Comparison of ENCODE assay signal across 1 cellular context in genomic region chr6:44263357-44264100, GRCh38.
TF ChIP-seq lines count a peak whose summit lies in the region.

No MANE protein-coding gene starts in this region.

TF ChIP-seq in K562, 482 proteins besides CTCF, POLR2A, EP300 and RAD21 (continues in another document):
- TF ChIP-seq ZFX (CRISPR knock-in tag; IDR thresholded peaks at IDR 0.05) (peak; percentile 26; the same call in 1 of the 2 replicates), SPI1 (IDR thresholded peaks at IDR 0.05; ENCODE audit: borderline replicate concordance, low read depth, low read length) (peak; percentile 92), ZNF263 (CRISPR knock-in tag; IDR thresholded peaks at IDR 0.05; ENCODE audit: borderline replicate concordance) (peak; percentile 8; the same call in 1 of the 2 replicates), ZNF780A (CRISPR knock-in tag; IDR thresholded peaks at IDR 0.05) (peak; percentile 15; the same call in 1 of the 2 replicates), HES1 (IDR thresholded peaks at IDR 0.05; ENCODE audit: low read depth) (no peak), POU5F1 (IDR thresholded peaks at IDR 0.05; ENCODE audit: borderline replicate concordance, low read depth, low read length, partially characterized antibody) (no peak), GTF2F1 (IDR thresholded peaks at IDR 0.05; ENCODE audit: low read depth, low read length) (no peak), YY1 (IDR thresholded peaks at IDR 0.05; ENCODE audit: borderline replicate concordance in 1 of 3, control insufficient read depth in 1 of 3, extremely low read depth in 1 of 3, insufficient read depth in 3 of 3, insufficient read length in 1 of 3, insufficient replicate concordance in 2 of 3, low read depth in 1 of 3, low read length in 2 of 3) (no peak), AFF1 (IDR thresholded peaks at IDR 0.05; ENCODE audit: low read depth in 1 of 2, partially characterized antibody in 2 of 2) (no peak), MTA1 (IDR thresholded peaks at IDR 0.05; ENCODE audit: borderline replicate concordance) (no peak), ELF1 (tag; IDR thresholded peaks at IDR 0.05) (peak; percentile 25; the same call in 1 of the 2 replicates), NFYB (IDR thresholded peaks at IDR 0.05; ENCODE audit: extremely low read depth, insufficient read length) (no peak), NELFE (IDR thresholded peaks at IDR 0.05; ENCODE audit: insufficient read depth, insufficient read length) (no peak), EGR1 (conservative IDR thresholded peaks at IDR 0.05) (0 out of 2 replicates have a peak, but pooled peaks have one; percentile 16), POLR2AphosphoS2 (IDR thresholded peaks at IDR 0.05; ENCODE audit: low read length) (no peak), ETV6 (IDR thresholded peaks at IDR 0.05; ENCODE audit: borderline replicate concordance in 1 of 2, low read depth in 2 of 2, low read length in 1 of 2) (peak; percentile 65 to 85; a peak in 2 of 4 replicates), ETV6 (CRISPR knock-in tag; IDR thresholded peaks at IDR 0.05; ENCODE audit: borderline replicate concordance) (no peak), PRDM10 (IDR thresholded peaks at IDR 0.05; ENCODE audit: partially characterized antibody) (no peak), KLF16 (IDR thresholded peaks at IDR 0.05) (no peak), PHB (CRISPR knock-in tag; IDR thresholded peaks at IDR 0.05) (0 out of 2 replicates have a peak, but pooled peaks have one; percentile 25)
- TF ChIP-seq, protein P1, sequence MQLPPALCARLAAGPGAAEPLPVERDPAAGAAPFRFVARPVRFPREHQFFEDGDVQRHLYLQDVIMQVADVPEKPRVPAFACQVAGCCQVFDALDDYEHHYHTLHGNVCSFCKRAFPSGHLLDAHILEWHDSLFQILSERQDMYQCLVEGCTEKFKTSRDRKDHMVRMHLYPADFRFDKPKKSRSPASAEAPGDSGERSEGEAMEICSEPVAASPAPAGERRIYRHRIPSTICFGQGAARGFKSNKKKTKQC (CRISPR knock-in tag; IDR thresholded peaks at IDR 0.05): 0 out of 2 replicates have a peak, but pooled peaks have one; percentile 8
- TF ChIP-seq, protein P2, sequence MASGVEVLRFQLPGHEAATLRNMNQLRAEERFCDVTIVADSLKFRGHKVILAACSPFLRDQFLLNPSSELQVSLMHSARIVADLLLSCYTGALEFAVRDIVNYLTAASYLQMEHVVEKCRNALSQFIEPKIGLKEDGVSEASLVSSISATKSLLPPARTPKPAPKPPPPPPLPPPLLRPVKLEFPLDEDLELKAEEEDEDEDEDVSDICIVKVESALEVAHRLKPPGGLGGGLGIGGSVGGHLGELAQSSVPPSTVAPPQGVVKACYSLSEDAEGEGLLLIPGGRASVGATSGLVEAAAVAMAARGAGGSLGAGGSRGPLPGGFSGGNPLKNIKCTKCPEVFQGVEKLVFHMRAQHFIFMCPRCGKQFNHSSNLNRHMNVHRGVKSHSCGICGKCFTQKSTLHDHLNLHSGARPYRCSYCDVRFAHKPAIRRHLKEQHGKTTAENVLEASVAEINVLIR (CRISPR knock-in tag; IDR thresholded peaks at IDR 0.05): no peak
- TF ChIP-seq, protein P3, sequence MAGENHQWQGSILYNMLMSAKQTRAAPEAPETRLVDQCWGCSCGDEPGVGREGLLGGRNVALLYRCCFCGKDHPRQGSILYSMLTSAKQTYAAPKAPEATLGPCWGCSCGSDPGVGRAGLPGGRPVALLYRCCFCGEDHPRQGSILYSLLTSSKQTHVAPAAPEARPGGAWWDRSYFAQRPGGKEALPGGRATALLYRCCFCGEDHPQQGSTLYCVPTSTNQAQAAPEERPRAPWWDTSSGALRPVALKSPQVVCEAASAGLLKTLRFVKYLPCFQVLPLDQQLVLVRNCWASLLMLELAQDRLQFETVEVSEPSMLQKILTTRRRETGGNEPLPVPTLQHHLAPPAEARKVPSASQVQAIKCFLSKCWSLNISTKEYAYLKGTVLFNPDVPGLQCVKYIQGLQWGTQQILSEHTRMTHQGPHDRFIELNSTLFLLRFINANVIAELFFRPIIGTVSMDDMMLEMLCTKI (IDR thresholded peaks at IDR 0.05; ENCODE audit: partially characterized antibody): no peak
- TF ChIP-seq, protein P4, sequence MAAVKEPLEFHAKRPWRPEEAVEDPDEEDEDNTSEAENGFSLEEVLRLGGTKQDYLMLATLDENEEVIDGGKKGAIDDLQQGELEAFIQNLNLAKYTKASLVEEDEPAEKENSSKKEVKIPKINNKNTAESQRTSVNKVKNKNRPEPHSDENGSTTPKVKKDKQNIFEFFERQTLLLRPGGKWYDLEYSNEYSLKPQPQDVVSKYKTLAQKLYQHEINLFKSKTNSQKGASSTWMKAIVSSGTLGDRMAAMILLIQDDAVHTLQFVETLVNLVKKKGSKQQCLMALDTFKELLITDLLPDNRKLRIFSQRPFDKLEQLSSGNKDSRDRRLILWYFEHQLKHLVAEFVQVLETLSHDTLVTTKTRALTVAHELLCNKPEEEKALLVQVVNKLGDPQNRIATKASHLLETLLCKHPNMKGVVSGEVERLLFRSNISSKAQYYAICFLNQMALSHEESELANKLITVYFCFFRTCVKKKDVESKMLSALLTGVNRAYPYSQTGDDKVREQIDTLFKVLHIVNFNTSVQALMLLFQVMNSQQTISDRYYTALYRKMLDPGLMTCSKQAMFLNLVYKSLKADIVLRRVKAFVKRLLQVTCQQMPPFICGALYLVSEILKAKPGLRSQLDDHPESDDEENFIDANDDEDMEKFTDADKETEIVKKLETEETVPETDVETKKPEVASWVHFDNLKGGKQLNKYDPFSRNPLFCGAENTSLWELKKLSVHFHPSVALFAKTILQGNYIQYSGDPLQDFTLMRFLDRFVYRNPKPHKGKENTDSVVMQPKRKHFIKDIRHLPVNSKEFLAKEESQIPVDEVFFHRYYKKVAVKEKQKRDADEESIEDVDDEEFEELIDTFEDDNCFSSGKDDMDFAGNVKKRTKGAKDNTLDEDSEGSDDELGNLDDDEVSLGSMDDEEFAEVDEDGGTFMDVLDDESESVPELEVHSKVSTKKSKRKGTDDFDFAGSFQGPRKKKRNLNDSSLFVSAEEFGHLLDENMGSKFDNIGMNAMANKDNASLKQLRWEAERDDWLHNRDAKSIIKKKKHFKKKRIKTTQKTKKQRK (IDR thresholded peaks at IDR 0.05; ENCODE audit: borderline replicate concordance, low read depth, low read length): no peak
- TF ChIP-seq, protein P5, sequence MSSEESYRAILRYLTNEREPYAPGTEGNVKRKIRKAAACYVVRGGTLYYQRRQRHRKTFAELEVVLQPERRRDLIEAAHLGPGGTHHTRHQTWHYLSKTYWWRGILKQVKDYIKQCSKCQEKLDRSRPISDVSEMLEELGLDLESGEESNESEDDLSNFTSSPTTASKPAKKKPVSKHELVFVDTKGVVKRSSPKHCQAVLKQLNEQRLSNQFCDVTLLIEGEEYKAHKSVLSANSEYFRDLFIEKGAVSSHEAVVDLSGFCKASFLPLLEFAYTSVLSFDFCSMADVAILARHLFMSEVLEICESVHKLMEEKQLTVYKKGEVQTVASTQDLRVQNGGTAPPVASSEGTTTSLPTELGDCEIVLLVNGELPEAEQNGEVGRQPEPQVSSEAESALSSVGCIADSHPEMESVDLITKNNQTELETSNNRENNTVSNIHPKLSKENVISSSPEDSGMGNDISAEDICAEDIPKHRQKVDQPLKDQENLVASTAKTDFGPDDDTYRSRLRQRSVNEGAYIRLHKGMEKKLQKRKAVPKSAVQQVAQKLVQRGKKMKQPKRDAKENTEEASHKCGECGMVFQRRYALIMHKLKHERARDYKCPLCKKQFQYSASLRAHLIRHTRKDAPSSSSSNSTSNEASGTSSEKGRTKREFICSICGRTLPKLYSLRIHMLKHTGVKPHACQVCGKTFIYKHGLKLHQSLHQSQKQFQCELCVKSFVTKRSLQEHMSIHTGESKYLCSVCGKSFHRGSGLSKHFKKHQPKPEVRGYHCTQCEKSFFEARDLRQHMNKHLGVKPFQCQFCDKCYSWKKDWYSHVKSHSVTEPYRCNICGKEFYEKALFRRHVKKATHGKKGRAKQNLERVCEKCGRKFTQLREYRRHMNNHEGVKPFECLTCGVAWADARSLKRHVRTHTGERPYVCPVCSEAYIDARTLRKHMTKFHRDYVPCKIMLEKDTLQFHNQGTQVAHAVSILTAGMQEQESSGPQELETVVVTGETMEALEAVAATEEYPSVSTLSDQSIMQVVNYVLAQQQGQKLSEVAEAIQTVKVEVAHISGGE (CRISPR knock-in tag; IDR thresholded peaks at IDR 0.05): no peak
- TF ChIP-seq, protein P6, sequence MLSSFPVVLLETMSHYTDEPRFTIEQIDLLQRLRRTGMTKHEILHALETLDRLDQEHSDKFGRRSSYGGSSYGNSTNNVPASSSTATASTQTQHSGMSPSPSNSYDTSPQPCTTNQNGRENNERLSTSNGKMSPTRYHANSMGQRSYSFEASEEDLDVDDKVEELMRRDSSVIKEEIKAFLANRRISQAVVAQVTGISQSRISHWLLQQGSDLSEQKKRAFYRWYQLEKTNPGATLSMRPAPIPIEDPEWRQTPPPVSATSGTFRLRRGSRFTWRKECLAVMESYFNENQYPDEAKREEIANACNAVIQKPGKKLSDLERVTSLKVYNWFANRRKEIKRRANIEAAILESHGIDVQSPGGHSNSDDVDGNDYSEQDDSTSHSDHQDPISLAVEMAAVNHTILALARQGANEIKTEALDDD (IDR thresholded peaks at IDR 0.05): no peak
- TF ChIP-seq, protein P7, sequence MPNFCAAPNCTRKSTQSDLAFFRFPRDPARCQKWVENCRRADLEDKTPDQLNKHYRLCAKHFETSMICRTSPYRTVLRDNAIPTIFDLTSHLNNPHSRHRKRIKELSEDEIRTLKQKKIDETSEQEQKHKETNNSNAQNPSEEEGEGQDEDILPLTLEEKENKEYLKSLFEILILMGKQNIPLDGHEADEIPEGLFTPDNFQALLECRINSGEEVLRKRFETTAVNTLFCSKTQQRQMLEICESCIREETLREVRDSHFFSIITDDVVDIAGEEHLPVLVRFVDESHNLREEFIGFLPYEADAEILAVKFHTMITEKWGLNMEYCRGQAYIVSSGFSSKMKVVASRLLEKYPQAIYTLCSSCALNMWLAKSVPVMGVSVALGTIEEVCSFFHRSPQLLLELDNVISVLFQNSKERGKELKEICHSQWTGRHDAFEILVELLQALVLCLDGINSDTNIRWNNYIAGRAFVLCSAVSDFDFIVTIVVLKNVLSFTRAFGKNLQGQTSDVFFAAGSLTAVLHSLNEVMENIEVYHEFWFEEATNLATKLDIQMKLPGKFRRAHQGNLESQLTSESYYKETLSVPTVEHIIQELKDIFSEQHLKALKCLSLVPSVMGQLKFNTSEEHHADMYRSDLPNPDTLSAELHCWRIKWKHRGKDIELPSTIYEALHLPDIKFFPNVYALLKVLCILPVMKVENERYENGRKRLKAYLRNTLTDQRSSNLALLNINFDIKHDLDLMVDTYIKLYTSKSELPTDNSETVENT (CRISPR knock-in tag; IDR thresholded peaks at IDR 0.05): no peak
